Comparison of ENCODE assay signal across 2 cellular contexts in genomic region chr11:118224512-118225180, GRCh38.
TF ChIP-seq lines count a peak whose summit lies in the region.

Gene JAML, minus strand, starts transcription at chr11:118225011. Its CDS starts 10,145 bp downstream, at chr11:118214866.

TF ChIP-seq in liver, 16 proteins besides CTCF, POLR2A, EP300 and RAD21 (continued from another document):
- TF ChIP-seq ZBTB33 (IDR thresholded peaks at IDR 0.05) = no peak
- no peak for TF ChIP-seq REST (IDR thresholded peaks at IDR 0.05)
- TF ChIP-seq RXRA (IDR thresholded peaks at IDR 0.05) = no peak
- no peak for TF ChIP-seq ATF3 (IDR thresholded peaks at IDR 0.05)
- TF ChIP-seq NR2F2 (IDR thresholded peaks at IDR 0.05) = no peak

TF ChIP-seq in HepG2, 621 proteins besides CTCF, POLR2A, EP300 and RAD21 (continued from another document):
- TF ChIP-seq HIC2 (CRISPR knock-in tag; IDR thresholded peaks at IDR 0.05; ENCODE audit: low read depth) = no peak
- no peak for TF ChIP-seq ZHX1 (CRISPR knock-in tag; IDR thresholded peaks at IDR 0.05; ENCODE audit: low read depth)
- TF ChIP-seq HNRNPH1 (optimal IDR thresholded peaks at IDR 0.05; ENCODE audit: low read depth, low read length) = no peak
- no peak for TF ChIP-seq CBX5 (CRISPR knock-in tag; IDR thresholded peaks at IDR 0.05; ENCODE audit: borderline replicate concordance)
- TF ChIP-seq ZNF776 (CRISPR knock-in tag; IDR thresholded peaks at IDR 0.05) = no peak
- TF ChIP-seq ZNF646 (CRISPR knock-in tag; IDR thresholded peaks at IDR 0.05) = no peak
- TF ChIP-seq RBM39 (IDR thresholded peaks at IDR 0.05; ENCODE audit: low read depth, low read length, poor library complexity, severe bottlenecking) = no peak
